Comparison of ENCODE assay signal across 1 cellular context in genomic region chr17:66426397-66427033, GRCh38.
TF ChIP-seq lines count a peak whose summit lies in the region.

No MANE protein-coding gene starts in this region.

TF ChIP-seq in HepG2, 621 proteins besides CTCF, POLR2A, EP300 and RAD21 (continued from another document and continues in another):
- TF ChIP-seq ZBTB4 (CRISPR knock-in tag; IDR thresholded peaks at IDR 0.05; ENCODE audit: borderline replicate concordance) (no peak), ZNF280B (CRISPR knock-in tag; IDR thresholded peaks at IDR 0.05; ENCODE audit: borderline replicate concordance) (no peak), ZNF256 (CRISPR knock-in tag; conservative IDR thresholded peaks at IDR 0.05) (no peak), ZBTB7B (CRISPR knock-in tag; IDR thresholded peaks at IDR 0.05) (no peak), MED1 (CRISPR knock-in tag; IDR thresholded peaks at IDR 0.05) (no peak), ATF3 (CRISPR knock-in tag; IDR thresholded peaks at IDR 0.05) (no peak), ZNF781 (CRISPR knock-in tag; IDR thresholded peaks at IDR 0.05; ENCODE audit: borderline replicate concordance, not compliant biosample characterization) (no peak), THRA (CRISPR knock-in tag; IDR thresholded peaks at IDR 0.05; ENCODE audit: borderline replicate concordance) (no peak), ZFP1 (CRISPR knock-in tag; IDR thresholded peaks at IDR 0.05) (no peak), GFI1 (CRISPR knock-in tag; IDR thresholded peaks at IDR 0.05; ENCODE audit: borderline replicate concordance) (no peak), ZNF784 (CRISPR knock-in tag; IDR thresholded peaks at IDR 0.05; ENCODE audit: borderline replicate concordance) (no peak), ZNF3 (CRISPR knock-in tag; IDR thresholded peaks at IDR 0.05) (no peak), ERF (CRISPR knock-in tag; IDR thresholded peaks at IDR 0.05) (no peak), SRSF4 (IDR thresholded peaks at IDR 0.05; ENCODE audit: low read depth, low read length, poor library complexity, severe bottlenecking) (no peak), HMGXB3 (CRISPR knock-in tag; IDR thresholded peaks at IDR 0.05; ENCODE audit: borderline replicate concordance) (no peak), ZNF350 (CRISPR knock-in tag; IDR thresholded peaks at IDR 0.05; ENCODE audit: borderline replicate concordance, low read depth) (no peak), GTF2F1 (IDR thresholded peaks at IDR 0.05; ENCODE audit: low read length) (no peak), IRX3 (CRISPR knock-in tag; IDR thresholded peaks at IDR 0.05; ENCODE audit: borderline replicate concordance, low read depth) (no peak), ZFX (CRISPR knock-in tag; IDR thresholded peaks at IDR 0.05; ENCODE audit: low read depth) (peak; percentile 41; the same call in 1 of the 2 replicates), ZNF460 (CRISPR knock-in tag; IDR thresholded peaks at IDR 0.05; ENCODE audit: borderline replicate concordance) (no peak), HMGA1 (CRISPR knock-in tag; conservative IDR thresholded peaks at IDR 0.05) (no peak), ARNT2 (CRISPR knock-in tag; IDR thresholded peaks at IDR 0.05; ENCODE audit: low read depth) (no peak), HNRNPL (IDR thresholded peaks at IDR 0.05; ENCODE audit: low read depth, low read length) (no peak), FUBP1 (CRISPR knock-in tag; IDR thresholded peaks at IDR 0.05; ENCODE audit: borderline replicate concordance) (no peak), DRAP1 (CRISPR knock-in tag; IDR thresholded peaks at IDR 0.05) (no peak), CC2D1A (CRISPR knock-in tag; IDR thresholded peaks at IDR 0.05) (no peak), STAG1 (CRISPR knock-in tag; IDR thresholded peaks at IDR 0.05) (peak; percentile 85), REXO4 (CRISPR knock-in tag; IDR thresholded peaks at IDR 0.05; ENCODE audit: borderline replicate concordance) (no peak), ZNF335 (CRISPR knock-in tag; IDR thresholded peaks at IDR 0.05) (0 out of 2 replicates have a peak, but pooled peaks have one; percentile 47), NCOR1 (IDR thresholded peaks at IDR 0.05; ENCODE audit: borderline replicate concordance, low read length) (no peak), GTF3A (CRISPR knock-in tag; conservative IDR thresholded peaks at IDR 0.05) (0 out of 2 replicates have a peak, but pooled peaks have one; percentile 56), NFIB (CRISPR knock-in tag; IDR thresholded peaks at IDR 0.05; ENCODE audit: borderline replicate concordance) (no peak), DNMT3B (CRISPR knock-in tag; conservative IDR thresholded peaks at IDR 0.05) (no peak), HOXA5 (CRISPR knock-in tag; IDR thresholded peaks at IDR 0.05) (0 out of 2 replicates have a peak, but pooled peaks have one; percentile 16), CBX5 (CRISPR knock-in tag; IDR thresholded peaks at IDR 0.05; ENCODE audit: borderline replicate concordance) (no peak), YEATS4 (CRISPR knock-in tag; IDR thresholded peaks at IDR 0.05; ENCODE audit: borderline replicate concordance) (no peak), NR2C2 (CRISPR knock-in tag; IDR thresholded peaks at IDR 0.05; ENCODE audit: borderline replicate concordance) (0 out of 2 replicates have a peak, but pooled peaks have one; percentile 27), ZNF138 (CRISPR knock-in tag; IDR thresholded peaks at IDR 0.05; ENCODE audit: low read depth) (no peak), ZNF614 (CRISPR knock-in tag; IDR thresholded peaks at IDR 0.05; ENCODE audit: borderline replicate concordance) (0 out of 2 replicates have a peak, but pooled peaks have one; percentile 23), ESRRA (CRISPR knock-in tag; IDR thresholded peaks at IDR 0.05; ENCODE audit: low read depth) (no peak), PPARG (CRISPR knock-in tag; conservative IDR thresholded peaks at IDR 0.05) (no peak; the same call in 1 of the 2 replicates), ZBTB21 (CRISPR knock-in tag; IDR thresholded peaks at IDR 0.05) (no peak), CHD4 (IDR thresholded peaks at IDR 0.05; ENCODE audit: borderline replicate concordance, low read length) (no peak; the same call in 1 of the 2 replicates), E2F1 (CRISPR knock-in tag; IDR thresholded peaks at IDR 0.05) (no peak), ZUFSP (CRISPR knock-in tag; IDR thresholded peaks at IDR 0.05; ENCODE audit: borderline replicate concordance) (no peak), HES4 (CRISPR knock-in tag; IDR thresholded peaks at IDR 0.05; ENCODE audit: borderline replicate concordance) (no peak), BORCS8-MEF2B (CRISPR knock-in tag; IDR thresholded peaks at IDR 0.05) (no peak), ZFP90 (CRISPR knock-in tag; IDR thresholded peaks at IDR 0.05; ENCODE audit: borderline replicate concordance) (no peak), NFKB2 (CRISPR knock-in tag; IDR thresholded peaks at IDR 0.05; ENCODE audit: borderline replicate concordance) (no peak), ZNF768 (CRISPR knock-in tag; IDR thresholded peaks at IDR 0.05) (no peak), ATF1 (CRISPR knock-in tag; IDR thresholded peaks at IDR 0.05) (no peak), ZNF282 (IDR thresholded peaks at IDR 0.05; ENCODE audit: partially characterized antibody) (no peak), HOXA9 (CRISPR knock-in tag; IDR thresholded peaks at IDR 0.05; ENCODE audit: borderline replicate concordance) (no peak), PCBP1 (IDR thresholded peaks at IDR 0.05; ENCODE audit: borderline replicate concordance, low read depth, low read length) (no peak)
